ENCODE assay signal across 1 cellular context in the genomic region with DNA sequence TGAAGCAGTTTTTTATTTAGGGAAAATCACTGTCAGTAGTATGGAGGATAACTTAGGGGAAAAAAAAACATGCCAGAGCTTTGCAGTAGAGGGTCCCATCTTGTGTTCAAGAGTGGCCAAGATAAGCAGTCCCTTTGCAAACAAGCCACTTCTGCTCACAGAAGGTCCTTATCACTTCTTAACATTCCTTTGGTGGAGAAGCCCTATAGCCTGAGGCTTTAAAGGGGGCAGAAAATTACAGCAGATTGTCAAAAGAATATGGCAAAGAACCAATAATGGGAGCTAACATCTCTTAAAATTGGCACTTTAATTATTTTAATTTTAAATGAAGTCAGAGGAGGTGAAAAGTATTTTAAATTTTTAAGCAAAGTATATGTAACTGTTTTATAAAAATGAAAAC. TPM values are rescaled to one million over a fixed set of nuclear protein-coding genes. Genes with fewer than 3 reads are reported as not detected.
"Had no signal": no experiment of that assay in that cellular context is flagged by ENCODE, and none has a peak within 500 bp of the region (broad histone marks: within the 10 kb centered on the region; RNA-seq: fewer than 3 reads in every experiment).

No MANE protein-coding gene starts in this region.

RNA-seq across cellular contexts. Expression of a gene that starts 20.4 kb away (rescaled TPM):
- total RNA-seq: G401 had no signal
